ENCODE assay signal across 8 cellular contexts in genomic region chr18:70288851-70289328, GRCh38. TPM values are rescaled to one million over a fixed set of nuclear protein-coding genes. Genes with fewer than 3 reads are reported as not detected.
DNase-seq lines count a peak whose midpoint lies in the region; ATAC-seq and TF ChIP-seq lines count a peak whose summit lies in the region.

SOCS6 (plus strand) TSS chr18:70289045; CDS start chr18:70324669, 35,624 bp downstream.

- 0% methylated on average over 13 to 76 of the region's 77 CpGs for WGBS in heart right ventricle, 2 donors

- no peaks in the 10 kb centered on the region for H3K9me3 ChIP-seq in heart right ventricle
- no peaks in the 10 kb centered on the region for H3K9me3 ChIP-seq in parathyroid adenoma (ENCODE audit: control insufficient read depth, low read length)

- TF ChIP-seq POLR2A in GM18951 (IDR thresholded peaks at IDR 0.05; ENCODE audit: extremely low read depth, insufficient read depth, insufficient read length), result peak; percentile 72

- H3K9ac ChIP-seq in parathyroid adenoma, result peak within 1 kb of the TSS; percentile 82

- H3K4me2 ChIP-seq in parathyroid adenoma (ENCODE audit: low read length), result peak within 1 kb of the TSS; percentile 91

- intact Hi-C loops in heart right ventricle (cut with DNase I), result loop anchor here in 9 of 10 donors (1.0 to 10.0 kb wide), 6 partner anchors 43 to 143 kb away; partner anchors contain the start of gene RTTN (in 8 of the 9)

- H3K27ac ChIP-seq in heart right ventricle (peak within 1 kb of the TSS; percentile 82 to 94 (median 90)), parathyroid adenoma (peak within 1 kb of the TSS; percentile 66)

- H3K79me2 ChIP-seq in parathyroid adenoma, result peaks cover 35% of the 10 kb centered on the region

- in situ Hi-C loops in GM18951 (cut with MboI; ENCODE audit: low sequenced_read_pairs, unreplicated experiment), result no loop called here

- no peak for TF ChIP-seq CTCF in heart right ventricle (IDR thresholded peaks at IDR 0.05)
- no peak for TF ChIP-seq CTCF in parathyroid adenoma (IDR thresholded peaks at IDR 0.05)

- DNase-seq in COR-L47 (lab: John Stamatoyannopoulos, UW) (peak; percentile 34), NCI-H82 treated with DMSO at 0.1 percent for 48 hours (lab: John Stamatoyannopoulos, UW; ENCODE audit: unreplicated experiment) (peak; percentile 7), amniotic stem cell (lab: John Stamatoyannopoulos, UW) (peak; percentile 10), heart right ventricle (peak; percentile 59 to 77)
- DNase-seq in NK-92 treated with Interleukin-12 subunit alpha and Interleukin-12 subunit beta, amount 100 ng/mL, for 24 hours (lab: John Stamatoyannopoulos, UW), result no peak

- peak within 1 kb of the TSS; percentile 100 for H2AFZ ChIP-seq in parathyroid adenoma

- no peaks in the 10 kb centered on the region for H3K36me3 ChIP-seq in heart right ventricle
- no peaks in the 10 kb centered on the region for H3K36me3 ChIP-seq in parathyroid adenoma (ENCODE audit: control insufficient read depth, insufficient read depth, low read length)

- H3K4me1 ChIP-seq in heart right ventricle (peaks cover 5 to 68% (median 39%) of the 10 kb centered on the region in 9 donors), parathyroid adenoma (peaks cover 14% of the 10 kb centered on the region)

- H3K27me3 ChIP-seq in heart right ventricle (no peaks in the 10 kb centered on the region), parathyroid adenoma (ENCODE audit: control insufficient read depth, insufficient read depth, low read length) (no peaks in the 10 kb centered on the region)

- peak within 1 kb of the TSS; percentile 57 to 95 (median 73) for H3K4me3 ChIP-seq in heart right ventricle
- H3K4me3 ChIP-seq in parathyroid adenoma (ENCODE audit: low read depth, low read length), result peak within 1 kb of the TSS; percentile 75

- ATAC-seq in HG03066 (IDR thresholded peaks at IDR 0.05; ENCODE audit: low read depth, unreplicated experiment) (peak; percentile 56), heart right ventricle (peak; percentile 30 to 82 (median 64))

RNA-seq across cellular contexts. Expression of gene SOCS6, which starts in this region (rescaled TPM):
- 10 to 100 TPM; 17.0 to 31.8 (median 21.2) TPM for total RNA-seq in heart right ventricle
- 1 to 10 TPM; 6.1 to 7.6 TPM for polyA plus RNA-seq in heart right ventricle
